ENCODE assay signal across 33 cellular contexts in genomic region chr12:4871514-4871913, GRCh38. TPM values are rescaled to one million over a fixed set of nuclear protein-coding genes. Genes with fewer than 3 reads are reported as not detected.
"Had no signal": no experiment of that assay in that cellular context is flagged by ENCODE, and none has a peak within 500 bp of the region (broad histone marks: within the 10 kb centered on the region; RNA-seq: fewer than 3 reads in every experiment).

No MANE protein-coding gene starts in this region.

- DNase-seq: activated effector memory CD4-positive, alpha-beta T cell treated with anti-CD3 and anti-CD28 coated beads, Interleukin-2, amount 50 U/mL, for 16 hours; activated effector memory CD4-positive, alpha-beta T cell treated with Interleukin-2 at 50 U/mL for 16 hours; activated gamma-delta T cell; activated gamma-delta T cell treated with Interleukin-2 at 50 U/mL for 16 hours; activated naive CD4-positive, alpha-beta T cell; activated naive CD4-positive, alpha-beta T cell treated with anti-CD3 and anti-CD28 coated beads for 36 hours; activated naive CD4-positive, alpha-beta T cell treated with anti-CD3 and anti-CD28 coated beads, Interleukin-2, amount 10 ng/mL, durations not matched to agents 7 days and 5 days; activated naive CD4-positive, alpha-beta T cell treated with anti-CD3 and anti-CD28 coated beads, Interleukin-2, amount 50 U/mL, for 16 hours; activated naive CD4-positive, alpha-beta T cell treated with Interleukin-2 at 50 U/mL for 16 hours; activated naive CD8-positive, alpha-beta T cell treated with anti-CD3 and anti-CD28 coated beads for 36 hours; activated naive CD8-positive, alpha-beta T cell treated with anti-CD3 and anti-CD28 coated beads, Interleukin-2, amount 10 ng/mL, durations not matched to agents 7 days and 5 days; activated naive CD8-positive, alpha-beta T cell treated with anti-CD3 and anti-CD28 coated beads, Interleukin-2, amount 50 U/mL, for 24 hours; activated T-cell treated with anti-CD3 and anti-CD28 coated beads, Interleukin-2, amount 50 U/mL, for 1 hour; activated T-cell treated with anti-CD3 and anti-CD28 coated beads, Interleukin-2, amount 50 U/mL, for 24 hours; activated T-cell treated with anti-CD3 and anti-CD28 coated beads, Interleukin-2, amount 50 U/mL, for 4 hours; activated T-cell treated with anti-CD3 and anti-CD28 coated beads, Interleukin-2, amount 50 U/mL, for 48 hours; activated T-cell treated with anti-CD3 and anti-CD28 coated beads, Interleukin-2, amount 50 U/mL, for 72 hours; adrenal gland; amniotic stem cell; amygdala; anterior cingulate cortex; aorta; body of pancreas; brain microvascular endothelial cell; central memory CD4-positive, alpha-beta T cell; cerebellar nuclear complex had no signal

- H3K4me3 ChIP-seq: adrenal gland, ascending aorta, body of pancreas, breast epithelium, cardiac muscle cell had no signal

- H3K4me1 ChIP-seq: adrenal gland, ascending aorta, body of pancreas, breast epithelium had no signal

- H3K36me3 ChIP-seq: adrenal gland, ascending aorta, brain microvascular endothelial cell, breast epithelium, cardiac muscle cell had no signal

- H3K27ac ChIP-seq: adrenal gland, ascending aorta, body of pancreas, brain microvascular endothelial cell, breast epithelium, cardiac muscle cell had no signal

- H3K9me3 ChIP-seq: adrenal gland, ascending aorta, body of pancreas, breast epithelium had no signal

- H3K27me3 ChIP-seq: ascending aorta, brain microvascular endothelial cell had no signal

RNA-seq across cellular contexts. Expression of gene KCNA1, which starts 38.2 kb away (rescaled TPM):
- total RNA-seq: activated naive CD8-positive, alpha-beta T cell treated with anti-CD3 and anti-CD28 coated beads, Interleukin-2, amount 10 ng/mL, durations not matched to agents 7 days and 5 days; activated T-helper 1 cell treated with anti-CD3 and anti-CD28 coated beads, Interleukin-12 subunit alpha, Interleukin-12 subunit beta, Interleukin-2, Interleukin-4 antibody, amounts not matched to agents 30 ng/mL and 10 ng/mL and 1 ng/mL, durations not matched to agents 14 hours and 24 hours and 36 hours; activated T-helper 17 cell treated with anti-CD3 and anti-CD28 coated beads, Interleukin-2, amount 50 U/mL, for 72 hours; activated T-helper 2 cell treated with anti-CD3 and anti-CD28 coated beads, Interferon-gamma antibody, Interleukin-2, Interleukin-4, amounts not matched to agents 10 μg/mL and 5 μg/mL and 100 μg/mL, durations not matched to agents 14 hours and 24 hours and 36 hours; adrenal gland; ascending aorta; bronchial epithelial cell had no signal
- polyA plus RNA-seq: adrenal gland, aorta, cardiac muscle cell had no signal
